Comparison of ENCODE assay signal across 19 cellular contexts in genomic region chr15:79527821-79528220, GRCh38.
"Had no signal": no experiment of that assay in that cellular context is flagged by ENCODE, and none has a peak within 500 bp of the region (broad histone marks: within the 10 kb centered on the region; RNA-seq: fewer than 3 reads in every experiment).

No MANE protein-coding gene starts in this region.

- H3K36me3 Mint-ChIP-seq: mesothelial cell of epicardium had no signal

- H3K4me3 ChIP-seq: coronary artery, dorsolateral prefrontal cortex, esophagus squamous epithelium, gastrocnemius medialis, heart right ventricle, left lung, lower lobe of right lung, mucosa of descending colon had no signal

- H3K36me3 ChIP-seq: esophagus squamous epithelium, gastrocnemius medialis, heart right ventricle, left lung, lower lobe of right lung had no signal

- H3K27me3 ChIP-seq: gastrocnemius medialis had no signal

- H3K4me1 Mint-ChIP-seq: mesothelial cell of epicardium had no signal

- H3K27ac Mint-ChIP-seq: mesothelial cell of epicardium had no signal

- H3K4me1 ChIP-seq: esophagus squamous epithelium, gastrocnemius medialis, heart right ventricle, left lung, lower lobe of right lung had no signal

- ATAC-seq: gastrocnemius medialis, heart right ventricle, left cardiac atrium, left lung, left ventricle myocardium superior, lower lobe of right lung, mucosa of descending colon had no signal

- H3K4me3 Mint-ChIP-seq: mesothelial cell of epicardium had no signal

- DNase-seq: dermis blood vessel endothelial cell; dorsolateral prefrontal cortex; effector CD4-positive, alpha-beta T cell; effector memory CD4-positive, alpha-beta T cell; esophagus squamous epithelium; foreskin fibroblast; foreskin melanocyte; gastrocnemius medialis; glutamatergic neuron; heart right ventricle; hippocampal formation; left cardiac atrium; left lung; left ventricle myocardium superior; lower lobe of right lung; mesenchymal stem cell; mucosa of descending colon had no signal

- H3K27ac ChIP-seq: coronary artery, dorsolateral prefrontal cortex, esophagus squamous epithelium, gastrocnemius medialis, heart right ventricle, left lung, lower lobe of right lung had no signal

- H3K9me3 ChIP-seq: esophagus squamous epithelium, gastrocnemius medialis, heart right ventricle, left lung, lower lobe of right lung, mucosa of descending colon had no signal
